In genomic region chr20:59752101-59752586, GRCh38 we compare ENCODE assay signal across 9 cellular contexts.
DNase-seq lines count a peak whose midpoint lies in the region; ATAC-seq and TF ChIP-seq lines count a peak whose summit lies in the region.
"Had no signal": no experiment of that assay in that cellular context is flagged by ENCODE, and none has a peak within 500 bp of the region (broad histone marks: within the 10 kb centered on the region; RNA-seq: fewer than 3 reads in every experiment).

No MANE protein-coding gene starts in this region.

- no peaks in the 10 kb centered on the region for H3K36me3 Mint-ChIP-seq in activated B cell treated with CpG ODN at 0.5 μM for 24 hours (ENCODE audit: low read depth)
- H3K36me3 Mint-ChIP-seq in activated CD8-positive, alpha-beta T cell treated with anti-CD3 and anti-CD28 coated beads, Interleukin-2, amount 10 ng/mL, durations not matched to agents 7 days and 5 days (ENCODE audit: low read depth): no peaks in the 10 kb centered on the region

- TF ChIP-seq POLR2A in transverse colon (IDR thresholded peaks at IDR 0.05): no peak
- TF ChIP-seq POLR2A in prostate gland (IDR thresholded peaks at IDR 0.05): no peak

- no peak overlapping the region for H3K27ac Mint-ChIP-seq in activated B cell treated with CpG ODN at 0.5 μM for 24 hours
- H3K27ac Mint-ChIP-seq in activated CD8-positive, alpha-beta T cell treated with anti-CD3 and anti-CD28 coated beads, Interleukin-2, amount 10 ng/mL, durations not matched to agents 7 days and 5 days: no peak overlapping the region

- peaks cover 19% of the 10 kb centered on the region for H3K27me3 Mint-ChIP-seq in activated B cell treated with CpG ODN at 0.5 μM for 24 hours
- no peaks in the 10 kb centered on the region for H3K27me3 Mint-ChIP-seq in activated CD8-positive, alpha-beta T cell treated with anti-CD3 and anti-CD28 coated beads, Interleukin-2, amount 10 ng/mL, durations not matched to agents 7 days and 5 days (ENCODE audit: low read depth)

- H3K4me3 Mint-ChIP-seq in activated B cell treated with CpG ODN at 0.5 μM for 24 hours: peak overlapping the region; percentile 33
- no peak overlapping the region for H3K4me3 Mint-ChIP-seq in activated CD8-positive, alpha-beta T cell treated with anti-CD3 and anti-CD28 coated beads, Interleukin-2, amount 10 ng/mL, durations not matched to agents 7 days and 5 days

- peak; percentile 10 for DNase-seq in NCI-H2227 (lab: John Stamatoyannopoulos, UW; ENCODE audit: unreplicated experiment)
- DNase-seq in NCI-H2227 treated with DMSO at 0.1 percent for 48 hours (lab: John Stamatoyannopoulos, UW): no peak
- DNase-seq in activated B cell treated with CpG ODN at 0.5 μM for 24 hours: no peak
- DNase-seq in transverse colon: peak; percentile 64
- no peak for DNase-seq in activated naive CD4-positive, alpha-beta T cell (lab: John Stamatoyannopoulos, UW)
- no peak for DNase-seq in prostate gland (ENCODE audit: low spot score)
- no peak for DNase-seq in activated CD8-positive, alpha-beta T cell treated with anti-CD3 and anti-CD28 coated beads, Interleukin-2, amount 10 ng/mL, durations not matched to agents 7 days and 5 days

- no peak for TF ChIP-seq EP300 in transverse colon (IDR thresholded peaks at IDR 0.05; ENCODE audit: low read depth)

- H3K4me3 ChIP-seq in transverse colon: no peak overlapping the region
- no peak overlapping the region for H3K4me3 ChIP-seq in prostate gland

- ATAC-seq in HG03103 (IDR thresholded peaks at IDR 0.05; ENCODE audit: low read depth, unreplicated experiment) (peak; percentile 84), activated B cell treated with CpG ODN at 0.5 μM for 24 hours (ENCODE audit: low read depth) (no peak)
- ATAC-seq in activated CD8-positive, alpha-beta T cell treated with anti-CD3 and anti-CD28 coated beads, Interleukin-2, amount 10 ng/mL, durations not matched to agents 7 days and 5 days: no peak

- H3K27me3 ChIP-seq in transverse colon: peaks cover 17% of the 10 kb centered on the region
- peaks cover 9% of the 10 kb centered on the region for H3K27me3 ChIP-seq in prostate gland (replicated peaks; ENCODE audit: insufficient read depth)

- intact Hi-C loops in activated B cell treated with CpG ODN at 0.5 μM for 24 hours (cut with micrococcal nuclease) (no loop called here), transverse colon (cut with DNase I; ENCODE audit: low total_unique reads) (no loop called here), prostate gland (cut with DNase I) (loop anchor here (5.0 kb wide), 1 partner anchor 180 kb away; no protein-coding TSS in a partner anchor)

- peaks cover 0 to 10% (median 5%) of the 10 kb centered on the region in 4 donors for H3K4me1 ChIP-seq in transverse colon
- H3K4me1 ChIP-seq in prostate gland (replicated peaks): no peaks in the 10 kb centered on the region

- TF ChIP-seq CTCF in activated B cell treated with CpG ODN at 0.5 μM for 24 hours (IDR thresholded peaks at IDR 0.05) (no peak), transverse colon (IDR thresholded peaks at IDR 0.05) (no peak), prostate gland (IDR thresholded peaks at IDR 0.05) (no peak)

- 34% methylated on average over 13 of the region's 17 CpGs; no CpG with 5 or more reads in 1 of the 2 donors for WGBS in transverse colon (ENCODE audit: low coverage in 1 of 2), 2 donors
- WGBS in prostate gland: 25% methylated on average over 17 of the region's 17 CpGs

- CTCF ChIA-PET in activated B cell treated with CpG ODN at 0.5 μM for 24 hours (lab: Charles Lee): no interaction called here
- CTCF ChIA-PET in activated CD8-positive, alpha-beta T cell treated with anti-CD3 and anti-CD28 coated beads, Interleukin-2, amount 10 ng/mL, durations not matched to agents 7 days and 5 days (lab: Charles Lee): interaction anchor here (0.8 to 1.5 kb wide), 2 partner anchors 179 to 181 kb away, joined by 4 read pairs; no protein-coding TSS in a partner anchor

- H3K9me3 ChIP-seq in transverse colon (no peaks in the 10 kb centered on the region), prostate gland (no peaks in the 10 kb centered on the region)

- POLR2A ChIA-PET in activated B cell treated with CpG ODN at 0.5 μM for 24 hours (lab: Charles Lee): no interaction called here
- POLR2A ChIA-PET in activated CD8-positive, alpha-beta T cell treated with anti-CD3 and anti-CD28 coated beads, Interleukin-2, amount 10 ng/mL, durations not matched to agents 7 days and 5 days (lab: Charles Lee): no interaction called here

- no peaks in the 10 kb centered on the region for H3K9me3 Mint-ChIP-seq in activated B cell treated with CpG ODN at 0.5 μM for 24 hours
- no peaks in the 10 kb centered on the region for H3K9me3 Mint-ChIP-seq in activated CD8-positive, alpha-beta T cell treated with anti-CD3 and anti-CD28 coated beads, Interleukin-2, amount 10 ng/mL, durations not matched to agents 7 days and 5 days (ENCODE audit: insufficient read depth)

- H3K36me3 ChIP-seq in transverse colon (no peaks in the 10 kb centered on the region), prostate gland (no peaks in the 10 kb centered on the region)

- no peak overlapping the region for H3K27ac ChIP-seq in transverse colon
- no peak overlapping the region for H3K27ac ChIP-seq in prostate gland
- H3K27ac ChIP-seq: 22Rv1 had no signal

- in situ Hi-C loops in transverse colon (cut with MboI; ENCODE audit: low pct_ligation_motif_present in 1 of 4, low pct_unique_long_range_greater_than_20kb in 1 of 4, low sequenced_read_pairs in 3 of 4): loop anchor here in 3 of 4 donors (10.0 to 25.0 kb wide), 3 partner anchors 157 to 177 kb away; no protein-coding TSS in a partner anchor

- peaks cover 15% of the 10 kb centered on the region for H3K4me1 Mint-ChIP-seq in activated B cell treated with CpG ODN at 0.5 μM for 24 hours
- H3K4me1 Mint-ChIP-seq in activated CD8-positive, alpha-beta T cell treated with anti-CD3 and anti-CD28 coated beads, Interleukin-2, amount 10 ng/mL, durations not matched to agents 7 days and 5 days (ENCODE audit: low read depth): no peaks in the 10 kb centered on the region

Comparison
In these comparisons a context has a peak if more than half of its experiments do, and no peak if none do; other contexts are left out.
1. DNase-seq: peak in NCI-H2227 (single experiment) and transverse colon (single experiment); none in NCI-H2227 treated with DMSO at 0.1 percent for 48 hours (single experiment), activated B cell treated with CpG ODN at 0.5 μM for 24 hours (single experiment), activated naive CD4-positive, alpha-beta T cell (0 of 4), prostate gland (single experiment) and activated CD8-positive, alpha-beta T cell treated with anti-CD3 and anti-CD28 coated beads, Interleukin-2, amount 10 ng/mL, durations not matched to agents 7 days and 5 days (single experiment).